1 cellular context compared by ENCODE assay signal in the genomic region with DNA sequence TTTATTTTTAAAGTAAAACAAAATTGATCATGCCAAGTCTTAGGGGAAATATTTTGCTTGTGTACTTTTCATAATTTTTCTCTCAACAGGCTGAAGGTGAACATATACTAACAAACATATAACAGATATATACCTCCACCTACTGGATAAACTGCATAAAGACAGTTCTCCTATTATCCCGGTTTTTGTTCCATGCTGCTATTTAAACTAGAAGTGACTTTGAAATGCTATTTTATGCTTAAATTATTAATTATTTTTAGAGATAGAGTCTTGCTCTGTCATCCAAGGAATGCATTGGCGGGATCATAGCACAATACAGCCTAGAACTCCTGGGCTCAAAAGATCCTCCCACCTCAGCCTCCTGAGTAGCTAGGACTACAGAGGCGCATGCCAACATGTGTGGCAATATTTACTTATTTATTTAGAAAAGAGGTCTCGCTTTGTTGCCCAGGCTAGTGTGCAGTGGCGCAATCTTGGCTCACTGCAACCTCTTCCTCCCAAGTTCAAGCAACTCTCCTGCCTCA.
A peak's percentile ranks its signal among the peaks of the same experiment; 100 is the strongest.
TF ChIP-seq lines count a peak whose summit lies in the region.

No MANE protein-coding gene starts in this region.

TF ChIP-seq in HepG2, 621 proteins besides CTCF, POLR2A, EP300 and RAD21 (continued from another document and continues in another):
- TF ChIP-seq, protein P1, sequence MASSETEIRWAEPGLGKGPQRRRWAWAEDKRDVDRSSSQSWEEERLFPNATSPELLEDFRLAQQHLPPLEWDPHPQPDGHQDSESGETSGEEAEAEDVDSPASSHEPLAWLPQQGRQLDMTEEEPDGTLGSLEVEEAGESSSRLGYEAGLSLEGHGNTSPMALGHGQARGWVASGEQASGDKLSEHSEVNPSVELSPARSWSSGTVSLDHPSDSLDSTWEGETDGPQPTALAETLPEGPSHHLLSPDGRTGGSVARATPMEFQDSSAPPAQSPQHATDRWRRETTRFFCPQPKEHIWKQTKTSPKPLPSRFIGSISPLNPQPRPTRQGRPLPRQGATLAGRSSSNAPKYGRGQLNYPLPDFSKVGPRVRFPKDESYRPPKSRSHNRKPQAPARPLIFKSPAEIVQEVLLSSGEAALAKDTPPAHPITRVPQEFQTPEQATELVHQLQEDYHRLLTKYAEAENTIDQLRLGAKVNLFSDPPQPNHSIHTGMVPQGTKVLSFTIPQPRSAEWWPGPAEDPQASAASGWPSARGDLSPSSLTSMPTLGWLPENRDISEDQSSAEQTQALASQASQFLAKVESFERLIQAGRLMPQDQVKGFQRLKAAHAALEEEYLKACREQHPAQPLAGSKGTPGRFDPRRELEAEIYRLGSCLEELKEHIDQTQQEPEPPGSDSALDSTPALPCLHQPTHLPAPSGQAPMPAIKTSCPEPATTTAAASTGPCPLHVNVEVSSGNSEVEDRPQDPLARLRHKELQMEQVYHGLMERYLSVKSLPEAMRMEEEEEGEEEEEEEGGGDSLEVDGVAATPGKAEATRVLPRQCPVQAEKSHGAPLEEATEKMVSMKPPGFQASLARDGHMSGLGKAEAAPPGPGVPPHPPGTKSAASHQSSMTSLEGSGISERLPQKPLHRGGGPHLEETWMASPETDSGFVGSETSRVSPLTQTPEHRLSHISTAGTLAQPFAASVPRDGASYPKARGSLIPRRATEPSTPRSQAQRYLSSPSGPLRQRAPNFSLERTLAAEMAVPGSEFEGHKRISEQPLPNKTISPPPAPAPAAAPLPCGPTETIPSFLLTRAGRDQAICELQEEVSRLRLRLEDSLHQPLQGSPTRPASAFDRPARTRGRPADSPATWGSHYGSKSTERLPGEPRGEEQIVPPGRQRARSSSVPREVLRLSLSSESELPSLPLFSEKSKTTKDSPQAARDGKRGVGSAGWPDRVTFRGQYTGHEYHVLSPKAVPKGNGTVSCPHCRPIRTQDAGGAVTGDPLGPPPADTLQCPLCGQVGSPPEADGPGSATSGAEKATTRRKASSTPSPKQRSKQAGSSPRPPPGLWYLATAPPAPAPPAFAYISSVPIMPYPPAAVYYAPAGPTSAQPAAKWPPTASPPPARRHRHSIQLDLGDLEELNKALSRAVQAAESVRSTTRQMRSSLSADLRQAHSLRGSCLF (CRISPR knock-in tag; IDR thresholded peaks at IDR 0.05; ENCODE audit: borderline replicate concordance), result no peak
- TF ChIP-seq RCOR2 (CRISPR knock-in tag; IDR thresholded peaks at IDR 0.05) (peak; percentile 72; the same call in 1 of the 2 replicates), ZNF180 (CRISPR knock-in tag; IDR thresholded peaks at IDR 0.05; ENCODE audit: borderline replicate concordance, low read depth) (no peak), ZBTB20 (CRISPR knock-in tag; IDR thresholded peaks at IDR 0.05; ENCODE audit: borderline replicate concordance, low read depth) (no peak), BORCS8-MEF2B (CRISPR knock-in tag; IDR thresholded peaks at IDR 0.05) (no peak), ZNF225 (CRISPR knock-in tag; IDR thresholded peaks at IDR 0.05) (no peak), MAF1 (CRISPR knock-in tag; IDR thresholded peaks at IDR 0.05; ENCODE audit: borderline replicate concordance) (no peak), CEBPG (CRISPR knock-in tag; IDR thresholded peaks at IDR 0.05) (peak; percentile 96), HOXD1 (CRISPR knock-in tag; IDR thresholded peaks at IDR 0.05) (no peak), RFXANK (CRISPR knock-in tag; IDR thresholded peaks at IDR 0.05) (no peak), ZC3H4 (CRISPR knock-in tag; IDR thresholded peaks at IDR 0.05; ENCODE audit: borderline replicate concordance) (no peak), ZNF451 (CRISPR knock-in tag; IDR thresholded peaks at IDR 0.05) (no peak), ELF3 (CRISPR knock-in tag; IDR thresholded peaks at IDR 0.05) (peak; percentile 41; the same call in 1 of the 2 replicates), TSC22D2 (CRISPR knock-in tag; IDR thresholded peaks at IDR 0.05; ENCODE audit: borderline replicate concordance) (no peak), PAWR (CRISPR knock-in tag; IDR thresholded peaks at IDR 0.05; ENCODE audit: borderline replicate concordance) (no peak)
- TF ChIP-seq, protein P2, sequence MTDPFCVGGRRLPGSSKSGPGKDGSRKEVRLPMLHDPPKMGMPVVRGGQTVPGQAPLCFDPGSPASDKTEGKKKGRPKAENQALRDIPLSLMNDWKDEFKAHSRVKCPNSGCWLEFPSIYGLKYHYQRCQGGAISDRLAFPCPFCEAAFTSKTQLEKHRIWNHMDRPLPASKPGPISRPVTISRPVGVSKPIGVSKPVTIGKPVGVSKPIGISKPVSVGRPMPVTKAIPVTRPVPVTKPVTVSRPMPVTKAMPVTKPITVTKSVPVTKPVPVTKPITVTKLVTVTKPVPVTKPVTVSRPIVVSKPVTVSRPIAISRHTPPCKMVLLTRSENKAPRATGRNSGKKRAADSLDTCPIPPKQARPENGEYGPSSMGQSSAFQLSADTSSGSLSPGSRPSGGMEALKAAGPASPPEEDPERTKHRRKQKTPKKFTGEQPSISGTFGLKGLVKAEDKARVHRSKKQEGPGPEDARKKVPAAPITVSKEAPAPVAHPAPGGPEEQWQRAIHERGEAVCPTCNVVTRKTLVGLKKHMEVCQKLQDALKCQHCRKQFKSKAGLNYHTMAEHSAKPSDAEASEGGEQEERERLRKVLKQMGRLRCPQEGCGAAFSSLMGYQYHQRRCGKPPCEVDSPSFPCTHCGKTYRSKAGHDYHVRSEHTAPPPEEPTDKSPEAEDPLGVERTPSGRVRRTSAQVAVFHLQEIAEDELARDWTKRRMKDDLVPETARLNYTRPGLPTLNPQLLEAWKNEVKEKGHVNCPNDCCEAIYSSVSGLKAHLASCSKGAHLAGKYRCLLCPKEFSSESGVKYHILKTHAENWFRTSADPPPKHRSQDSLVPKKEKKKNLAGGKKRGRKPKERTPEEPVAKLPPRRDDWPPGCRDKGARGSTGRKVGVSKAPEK (CRISPR knock-in tag; IDR thresholded peaks at IDR 0.05; ENCODE audit: borderline replicate concordance), result no peak
- TF ChIP-seq, protein P3, sequence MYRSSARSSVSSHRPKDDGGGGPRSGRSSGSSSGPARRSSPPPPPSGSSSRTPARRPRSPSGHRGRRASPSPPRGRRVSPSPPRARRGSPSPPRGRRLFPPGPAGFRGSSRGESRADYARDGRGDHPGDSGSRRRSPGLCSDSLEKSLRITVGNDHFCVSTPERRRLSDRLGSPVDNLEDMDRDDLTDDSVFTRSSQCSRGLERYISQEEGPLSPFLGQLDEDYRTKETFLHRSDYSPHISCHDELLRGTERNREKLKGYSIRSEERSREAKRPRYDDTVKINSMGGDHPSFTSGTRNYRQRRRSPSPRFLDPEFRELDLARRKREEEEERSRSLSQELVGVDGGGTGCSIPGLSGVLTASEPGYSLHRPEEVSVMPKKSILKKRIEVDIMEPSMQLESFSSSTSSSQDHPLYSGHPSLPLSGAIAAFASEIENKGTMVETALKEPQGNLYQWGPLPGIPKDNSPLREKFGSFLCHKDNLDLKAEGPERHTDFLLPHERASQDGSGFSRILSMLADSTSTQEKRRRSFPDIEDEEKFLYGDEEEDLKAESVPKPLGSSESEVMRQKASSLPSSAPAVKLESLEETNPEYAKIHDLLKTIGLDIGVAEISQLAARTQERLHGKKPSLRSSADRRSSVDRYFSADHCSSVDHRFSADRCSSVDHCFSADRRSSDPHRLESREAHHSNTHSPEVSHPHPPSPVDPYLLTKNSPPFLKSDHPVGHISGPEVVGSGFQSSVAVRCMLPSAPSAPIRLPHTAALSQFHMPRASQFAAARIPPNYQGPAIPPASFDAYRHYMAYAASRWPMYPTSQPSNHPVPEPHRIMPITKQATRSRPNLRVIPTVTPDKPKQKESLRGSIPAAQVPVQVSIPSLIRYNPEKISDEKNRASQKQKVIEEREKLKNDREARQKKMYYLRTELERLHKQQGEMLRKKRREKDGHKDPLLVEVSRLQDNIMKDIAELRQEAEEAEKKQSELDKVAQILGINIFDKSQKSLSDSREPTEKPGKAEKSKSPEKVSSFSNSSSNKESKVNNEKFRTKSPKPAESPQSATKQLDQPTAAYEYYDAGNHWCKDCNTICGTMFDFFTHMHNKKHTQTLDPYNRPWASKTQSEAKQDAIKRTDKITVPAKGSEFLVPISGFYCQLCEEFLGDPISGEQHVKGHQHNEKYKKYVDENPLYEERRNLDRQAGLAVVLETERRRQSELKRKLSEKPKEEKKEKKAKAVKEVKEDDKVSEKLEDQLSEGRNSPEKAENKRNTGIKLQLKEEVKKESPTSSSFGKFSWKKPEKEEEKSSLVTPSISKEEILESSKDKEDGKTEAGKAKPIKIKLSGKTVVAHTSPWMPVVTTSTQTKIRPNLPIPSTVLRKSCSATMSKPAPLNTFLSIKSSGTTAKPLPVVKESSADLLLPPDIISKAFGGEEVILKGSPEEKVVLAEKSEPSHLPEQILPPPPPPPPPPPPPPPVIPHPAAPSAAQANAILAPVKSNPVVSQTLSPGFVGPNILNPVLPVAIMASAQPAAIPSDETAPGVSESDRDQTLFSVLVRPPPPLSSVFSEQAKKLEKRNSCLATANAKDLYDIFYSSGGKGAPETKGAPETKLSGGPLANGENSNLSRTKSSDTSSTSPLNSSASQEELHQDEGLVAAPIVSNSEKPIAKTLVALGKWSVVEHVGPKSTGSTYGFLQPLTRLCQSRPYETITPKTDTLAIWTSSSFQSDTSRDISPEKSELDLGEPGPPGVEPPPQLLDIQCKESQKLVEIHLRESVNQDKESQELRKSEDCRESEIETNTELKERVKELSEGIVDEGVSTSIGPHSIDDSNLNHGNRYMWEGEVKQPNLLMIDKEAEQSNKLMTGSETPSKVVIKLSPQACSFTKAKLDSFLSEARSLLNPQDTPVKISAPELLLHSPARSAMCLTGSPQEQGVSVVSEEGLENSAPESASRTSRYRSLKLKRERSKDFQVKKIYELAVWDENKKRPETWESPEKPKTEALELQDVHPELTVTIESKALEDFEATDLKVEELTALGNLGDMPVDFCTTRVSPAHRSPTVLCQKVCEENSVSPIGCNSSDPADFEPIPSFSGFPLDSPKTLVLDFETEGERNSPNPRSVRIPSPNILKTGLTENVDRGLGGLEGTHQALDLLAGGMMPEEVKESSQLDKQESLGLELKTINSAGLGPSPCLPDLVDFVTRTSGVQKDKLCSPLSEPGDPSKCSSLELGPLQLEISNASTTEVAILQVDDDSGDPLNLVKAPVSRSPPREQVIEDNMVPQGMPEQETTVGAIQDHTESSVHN (CRISPR knock-in tag; IDR thresholded peaks at IDR 0.05), result no peak
- TF ChIP-seq, protein P4, sequence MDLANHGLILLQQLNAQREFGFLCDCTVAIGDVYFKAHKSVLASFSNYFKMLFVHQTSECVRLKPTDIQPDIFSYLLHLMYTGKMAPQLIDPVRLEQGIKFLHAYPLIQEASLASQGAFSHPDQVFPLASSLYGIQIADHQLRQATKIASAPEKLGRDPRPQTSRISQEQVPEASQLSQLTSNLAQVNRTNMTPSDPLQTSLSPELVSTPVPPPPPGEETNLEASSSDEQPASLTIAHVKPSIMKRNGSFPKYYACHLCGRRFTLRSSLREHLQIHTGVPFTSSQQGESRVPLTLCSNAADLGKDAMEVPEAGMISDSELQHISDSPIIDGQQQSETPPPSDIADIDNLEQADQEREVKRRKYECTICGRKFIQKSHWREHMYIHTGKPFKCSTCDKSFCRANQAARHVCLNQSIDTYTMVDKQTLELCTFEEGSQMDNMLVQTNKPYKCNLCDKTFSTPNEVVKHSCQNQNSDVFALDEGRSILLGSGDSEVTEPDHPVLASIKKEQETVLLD (CRISPR knock-in tag; IDR thresholded peaks at IDR 0.05; ENCODE audit: low read depth), result no peak
- TF ChIP-seq, protein P5, sequence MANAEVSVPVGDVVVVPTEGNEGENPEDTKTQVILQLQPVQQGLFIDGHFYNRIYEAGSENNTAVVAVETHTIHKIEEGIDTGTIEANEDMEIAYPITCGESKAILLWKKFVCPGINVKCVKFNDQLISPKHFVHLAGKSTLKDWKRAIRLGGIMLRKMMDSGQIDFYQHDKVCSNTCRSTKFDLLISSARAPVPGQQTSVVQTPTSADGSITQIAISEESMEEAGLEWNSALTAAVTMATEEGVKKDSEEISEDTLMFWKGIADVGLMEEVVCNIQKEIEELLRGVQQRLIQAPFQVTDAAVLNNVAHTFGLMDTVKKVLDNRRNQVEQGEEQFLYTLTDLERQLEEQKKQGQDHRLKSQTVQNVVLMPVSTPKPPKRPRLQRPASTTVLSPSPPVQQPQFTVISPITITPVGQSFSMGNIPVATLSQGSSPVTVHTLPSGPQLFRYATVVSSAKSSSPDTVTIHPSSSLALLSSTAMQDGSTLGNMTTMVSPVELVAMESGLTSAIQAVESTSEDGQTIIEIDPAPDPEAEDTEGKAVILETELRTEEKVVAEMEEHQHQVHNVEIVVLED (CRISPR knock-in tag; IDR thresholded peaks at IDR 0.05; ENCODE audit: borderline replicate concordance), result no peak
- TF ChIP-seq, protein P6, sequence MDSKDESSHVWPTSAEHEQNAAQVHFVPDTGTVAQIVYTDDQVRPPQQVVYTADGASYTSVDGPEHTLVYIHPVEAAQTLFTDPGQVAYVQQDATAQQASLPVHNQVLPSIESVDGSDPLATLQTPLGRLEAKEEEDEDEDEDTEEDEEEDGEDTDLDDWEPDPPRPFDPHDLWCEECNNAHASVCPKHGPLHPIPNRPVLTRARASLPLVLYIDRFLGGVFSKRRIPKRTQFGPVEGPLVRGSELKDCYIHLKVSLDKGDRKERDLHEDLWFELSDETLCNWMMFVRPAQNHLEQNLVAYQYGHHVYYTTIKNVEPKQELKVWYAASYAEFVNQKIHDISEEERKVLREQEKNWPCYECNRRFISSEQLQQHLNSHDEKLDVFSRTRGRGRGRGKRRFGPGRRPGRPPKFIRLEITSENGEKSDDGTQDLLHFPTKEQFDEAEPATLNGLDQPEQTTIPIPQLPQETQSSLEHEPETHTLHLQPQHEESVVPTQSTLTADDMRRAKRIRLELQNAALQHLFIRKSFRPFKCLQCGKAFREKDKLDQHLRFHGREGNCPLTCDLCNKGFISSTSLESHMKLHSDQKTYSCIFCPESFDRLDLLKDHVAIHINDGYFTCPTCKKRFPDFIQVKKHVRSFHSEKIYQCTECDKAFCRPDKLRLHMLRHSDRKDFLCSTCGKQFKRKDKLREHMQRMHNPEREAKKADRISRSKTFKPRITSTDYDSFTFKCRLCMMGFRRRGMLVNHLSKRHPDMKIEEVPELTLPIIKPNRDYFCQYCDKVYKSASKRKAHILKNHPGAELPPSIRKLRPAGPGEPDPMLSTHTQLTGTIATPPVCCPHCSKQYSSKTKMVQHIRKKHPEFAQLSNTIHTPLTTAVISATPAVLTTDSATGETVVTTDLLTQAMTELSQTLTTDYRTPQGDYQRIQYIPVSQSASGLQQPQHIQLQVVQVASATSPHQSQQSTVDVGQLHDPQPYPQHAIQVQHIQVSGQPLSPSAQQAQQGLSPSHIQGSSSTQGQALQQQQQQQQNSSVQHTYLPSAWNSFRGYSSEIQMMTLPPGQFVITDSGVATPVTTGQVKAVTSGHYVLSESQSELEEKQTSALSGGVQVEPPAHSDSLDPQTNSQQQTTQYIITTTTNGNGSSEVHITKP (CRISPR knock-in tag; IDR thresholded peaks at IDR 0.05; ENCODE audit: low read depth), result no peak
- TF ChIP-seq, protein P7, sequence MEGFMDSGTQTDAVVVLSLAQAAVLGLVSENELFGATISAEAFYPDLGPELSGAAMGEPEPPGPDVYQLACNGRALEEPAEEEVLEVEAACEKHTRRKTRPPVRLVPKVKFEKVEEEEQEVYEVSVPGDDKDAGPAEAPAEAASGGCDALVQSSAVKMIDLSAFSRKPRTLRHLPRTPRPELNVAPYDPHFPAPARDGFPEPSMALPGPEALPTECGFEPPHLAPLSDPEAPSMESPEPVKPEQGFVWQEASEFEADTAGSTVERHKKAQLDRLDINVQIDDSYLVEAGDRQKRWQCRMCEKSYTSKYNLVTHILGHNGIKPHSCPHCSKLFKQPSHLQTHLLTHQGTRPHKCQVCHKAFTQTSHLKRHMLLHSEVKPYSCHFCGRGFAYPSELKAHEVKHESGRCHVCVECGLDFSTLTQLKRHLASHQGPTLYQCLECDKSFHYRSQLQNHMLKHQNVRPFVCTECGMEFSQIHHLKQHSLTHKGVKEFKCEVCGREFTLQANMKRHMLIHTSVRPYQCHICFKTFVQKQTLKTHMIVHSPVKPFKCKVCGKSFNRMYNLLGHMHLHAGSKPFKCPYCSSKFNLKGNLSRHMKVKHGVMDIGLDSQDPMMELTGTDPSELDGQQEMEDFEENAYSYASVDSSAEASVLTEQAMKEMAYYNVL (CRISPR knock-in tag; IDR thresholded peaks at IDR 0.05; ENCODE audit: borderline replicate concordance), result no peak
